8 cellular contexts compared by ENCODE assay signal in the genomic region with DNA sequence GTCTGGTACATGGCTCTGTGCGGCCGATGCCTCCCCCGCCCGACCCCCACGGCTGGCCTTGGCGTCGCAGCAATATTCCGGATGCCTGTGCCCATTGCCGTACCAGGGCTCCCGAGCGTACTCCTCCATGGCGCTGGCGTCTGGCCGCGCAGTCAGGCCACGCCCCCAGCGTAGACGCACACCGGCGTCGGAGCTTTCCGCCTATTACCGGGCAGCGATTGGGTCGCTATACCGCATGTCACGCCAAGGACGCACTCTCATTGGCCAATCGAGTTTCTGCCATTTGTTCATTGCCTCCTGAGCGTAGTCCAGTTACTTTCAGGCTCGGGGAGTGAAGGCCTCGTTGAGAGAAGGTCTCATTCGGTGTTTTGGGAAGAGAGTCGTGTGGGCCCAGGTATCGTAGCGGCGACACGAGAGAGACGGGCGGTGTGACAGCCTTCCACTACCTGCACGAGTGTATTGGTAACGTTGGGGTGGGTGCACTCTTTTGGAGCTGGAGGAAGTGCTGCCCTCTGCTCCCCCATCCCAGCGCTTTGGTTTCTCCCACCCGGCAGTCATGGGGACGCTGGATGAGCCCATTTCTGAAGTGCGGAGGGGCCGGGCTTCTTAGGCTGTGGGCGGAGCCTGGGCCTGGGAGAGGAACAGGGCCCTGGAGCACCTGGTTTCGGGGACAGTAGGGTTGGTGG. TPM values are rescaled to one million over a fixed set of nuclear protein-coding genes. Genes with fewer than 3 reads are reported as not detected.
DNase-seq lines count a peak whose midpoint lies in the region; ATAC-seq lines count a peak whose summit lies in the region.

A gene with protein sequence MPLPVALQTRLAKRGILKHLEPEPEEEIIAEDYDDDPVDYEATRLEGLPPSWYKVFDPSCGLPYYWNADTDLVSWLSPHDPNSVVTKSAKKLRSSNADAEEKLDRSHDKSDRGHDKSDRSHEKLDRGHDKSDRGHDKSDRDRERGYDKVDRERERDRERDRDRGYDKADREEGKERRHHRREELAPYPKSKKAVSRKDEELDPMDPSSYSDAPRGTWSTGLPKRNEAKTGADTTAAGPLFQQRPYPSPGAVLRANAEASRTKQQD (plus strand): TSS at position 310 of the 686 bp plus-strand sequence. CDS start 580 bp downstream, outside the sequence.
A gene (minus strand): TSS at position 148 of the 686 bp plus-strand sequence. CDS start 19 bp downstream, at position 129.

- peak within 1 kb of the TSS; percentile 97 to 98 for H3K27ac Mint-ChIP-seq in effector memory CD8-positive, alpha-beta T cell
- peak within 1 kb of the TSS; percentile 93 for H3K27ac Mint-ChIP-seq in memory B cell

- DNase-seq in COLO668 (lab: John Stamatoyannopoulos, UW; ENCODE audit: unreplicated experiment) = peak; percentile 93
- peak; percentile 93 for DNase-seq in HT1080 (ENCODE audit: low read depth)
- DNase-seq in NOMO-1 treated with DMSO at 0.1 percent for 48 hours (lab: John Stamatoyannopoulos, UW; ENCODE audit: unreplicated experiment) = peak; percentile 80
- DNase-seq in activated CD8-positive, alpha-beta memory T cell treated with anti-CD3 and anti-CD28 coated beads for 4 hours (ENCODE audit: low read depth in 2 of 2) = peak; percentile 68 to 76
- peak; percentile 83 to 85 (median 85) for DNase-seq in effector memory CD8-positive, alpha-beta T cell
- DNase-seq in memory B cell (ENCODE audit: low spot score in 2 of 2) = peak; percentile 75 to 84
- peak; percentile 73 for DNase-seq in stimulated activated CD8-positive, alpha-beta memory T cell treated with anti-CD3 and anti-CD28 coated beads, Interleukin-12 subunit alpha, Interleukin-12 subunit beta, amount 100 ng/mL, for 24 hours (ENCODE audit: extremely low read depth)

- H3K27me3 Mint-ChIP-seq in effector memory CD8-positive, alpha-beta T cell = no peaks in the 10 kb centered on the region
- H3K27me3 Mint-ChIP-seq in memory B cell = no peaks in the 10 kb centered on the region

- H3K36me3 Mint-ChIP-seq in effector memory CD8-positive, alpha-beta T cell (ENCODE audit: insufficient read depth) = peaks cover 51% of the 10 kb centered on the region
- H3K36me3 Mint-ChIP-seq in memory B cell = peaks cover 10% of the 10 kb centered on the region

- ATAC-seq in GM21360 (IDR thresholded peaks at IDR 0.05; ENCODE audit: unreplicated experiment) (peak; percentile 80), memory B cell (ENCODE audit: low read depth) (peak; percentile 83)
- ATAC-seq in effector memory CD8-positive, alpha-beta T cell (replicated peaks) = peak; percentile 83

- peak within 1 kb of the TSS; percentile 80 to 90 for H3K4me3 Mint-ChIP-seq in effector memory CD8-positive, alpha-beta T cell
- peak within 1 kb of the TSS; percentile 94 for H3K4me3 Mint-ChIP-seq in memory B cell

- peaks cover 6 to 10% of the 10 kb centered on the region in 2 donors for H3K4me1 Mint-ChIP-seq in effector memory CD8-positive, alpha-beta T cell (ENCODE audit: low read depth in 2 of 2)
- peaks cover 12% of the 10 kb centered on the region for H3K4me1 Mint-ChIP-seq in memory B cell

- H3K9me3 Mint-ChIP-seq in effector memory CD8-positive, alpha-beta T cell = no peaks in the 10 kb centered on the region
- no peaks in the 10 kb centered on the region for H3K9me3 Mint-ChIP-seq in memory B cell

RNA-seq across cellular contexts. Expression of the first gene that starts in this region (rescaled TPM):
- 80.8 and 109 TPM in 2 replicates for total RNA-seq in HT1080 (2014; rRNA removed; shearing (Covaris generic))
- 42.2 and 47.2 TPM in 2 replicates for polyA plus RNA-seq in HT1080 (2015; cell fraction: cytosol; rRNA removed)
- 48.8 and 51.8 TPM in 2 replicates for polyA plus RNA-seq in HT1080 (2015; cell fraction: nucleus; rRNA removed)

RNA-seq across cellular contexts. Expression of the second gene that starts in this region (rescaled TPM):
- 63.0 and 65.9 TPM in 2 replicates for total RNA-seq in HT1080 (2014; rRNA removed; shearing (Covaris generic))
- 45.5 and 69.6 TPM in 2 replicates for polyA plus RNA-seq in HT1080 (2015; cell fraction: cytosol; rRNA removed)
- 38.4 and 38.9 TPM in 2 replicates for polyA plus RNA-seq in HT1080 (2015; cell fraction: nucleus; rRNA removed)

Comparison
In these comparisons a context has a peak if more than half of its experiments do, and no peak if none do; other contexts are left out.
1. Peak in every context shown above with its lines: DNase-seq and ATAC-seq.